ENCODE assay signal across 1 cellular context in genomic region chr1:26961826-26962225, GRCh38.
TF ChIP-seq lines count a peak whose summit lies in the region.

No MANE protein-coding gene starts in this region.

TF ChIP-seq in HepG2, 621 proteins besides CTCF, POLR2A, EP300 and RAD21 (continued from another document and continues in another):
- TF ChIP-seq ARID4A (CRISPR knock-in tag; IDR thresholded peaks at IDR 0.05; ENCODE audit: borderline replicate concordance) (peak; percentile 17; the same call in 1 of the 2 replicates), CBX2 (IDR thresholded peaks at IDR 0.05; ENCODE audit: low read depth, low read length) (no peak), CBX2 (CRISPR knock-in tag; IDR thresholded peaks at IDR 0.05; ENCODE audit: low read depth) (no peak), ZSCAN12 (CRISPR knock-in tag; IDR thresholded peaks at IDR 0.05) (no peak), RXRB (CRISPR knock-in tag; IDR thresholded peaks at IDR 0.05; ENCODE audit: borderline replicate concordance) (peak; percentile 72; the same call in 1 of the 2 replicates), ZNF33A (CRISPR knock-in tag; IDR thresholded peaks at IDR 0.05; ENCODE audit: borderline replicate concordance) (no peak), RXRA (CRISPR knock-in tag; IDR thresholded peaks at IDR 0.05) (no peak), CAMTA2 (CRISPR knock-in tag; IDR thresholded peaks at IDR 0.05; ENCODE audit: borderline replicate concordance) (no peak), NCOA5 (CRISPR knock-in tag; IDR thresholded peaks at IDR 0.05) (no peak), ZNF781 (CRISPR knock-in tag; IDR thresholded peaks at IDR 0.05; ENCODE audit: borderline replicate concordance, not compliant biosample characterization) (no peak), PHF5A (CRISPR knock-in tag; IDR thresholded peaks at IDR 0.05; ENCODE audit: low read depth, unreplicated experiment) (peak; percentile 30), POGZ (CRISPR knock-in tag; IDR thresholded peaks at IDR 0.05) (no peak), SALL2 (CRISPR knock-in tag; IDR thresholded peaks at IDR 0.05) (no peak), KAT7 (CRISPR knock-in tag; IDR thresholded peaks at IDR 0.05; ENCODE audit: borderline replicate concordance) (no peak), ZNF816 (CRISPR knock-in tag; IDR thresholded peaks at IDR 0.05; ENCODE audit: borderline replicate concordance) (peak; percentile 31; the same call in 1 of the 2 replicates), ZNF362 (CRISPR knock-in tag; IDR thresholded peaks at IDR 0.05; ENCODE audit: borderline replicate concordance) (no peak), DNMT1 (CRISPR knock-in tag; IDR thresholded peaks at IDR 0.05) (no peak), CHD4 (IDR thresholded peaks at IDR 0.05; ENCODE audit: borderline replicate concordance, low read length) (no peak), ZBTB3 (CRISPR knock-in tag; IDR thresholded peaks at IDR 0.05; ENCODE audit: borderline replicate concordance, low read depth) (no peak), ZHX1 (CRISPR knock-in tag; IDR thresholded peaks at IDR 0.05; ENCODE audit: low read depth) (no peak), GATAD1 (CRISPR knock-in tag; IDR thresholded peaks at IDR 0.05) (peak; percentile 71), FOSL2 (CRISPR knock-in tag; IDR thresholded peaks at IDR 0.05) (peak; percentile 96), ZNF556 (CRISPR knock-in tag; IDR thresholded peaks at IDR 0.05; ENCODE audit: borderline replicate concordance) (no peak), XBP1 (CRISPR knock-in tag; IDR thresholded peaks at IDR 0.05) (no peak), ZNF792 (CRISPR knock-in tag; IDR thresholded peaks at IDR 0.05) (peak; percentile 43; the same call in 1 of the 2 replicates), PITX1 (CRISPR knock-in tag; IDR thresholded peaks at IDR 0.05) (no peak), E2F2 (CRISPR knock-in tag; IDR thresholded peaks at IDR 0.05; ENCODE audit: borderline replicate concordance) (no peak), ZNF331 (CRISPR knock-in tag; IDR thresholded peaks at IDR 0.05) (peak; percentile 71; the same call in 1 of the 2 replicates), ISL2 (CRISPR knock-in tag; IDR thresholded peaks at IDR 0.05) (no peak), ZNF224 (CRISPR knock-in tag; IDR thresholded peaks at IDR 0.05) (no peak), ZKSCAN8 (CRISPR knock-in tag; IDR thresholded peaks at IDR 0.05; ENCODE audit: borderline replicate concordance) (peak; percentile 86), BRF2 (CRISPR knock-in tag; IDR thresholded peaks at IDR 0.05) (no peak), KLF16 (CRISPR knock-in tag; IDR thresholded peaks at IDR 0.05) (peak in 1 of 2 experiments; percentile 70; a peak in 1 of 4 replicates), TOPORS (CRISPR knock-in tag; IDR thresholded peaks at IDR 0.05) (no peak), SP1 (IDR thresholded peaks at IDR 0.05) (no peak), SP1 (CRISPR knock-in tag; IDR thresholded peaks at IDR 0.05) (no peak), ZNF567 (CRISPR knock-in tag; IDR thresholded peaks at IDR 0.05; ENCODE audit: borderline replicate concordance) (no peak), ZNF501 (CRISPR knock-in tag; IDR thresholded peaks at IDR 0.05) (no peak), ZNF160 (CRISPR knock-in tag; IDR thresholded peaks at IDR 0.05) (no peak), SKIL (CRISPR knock-in tag; IDR thresholded peaks at IDR 0.05; ENCODE audit: borderline replicate concordance) (peak; percentile 31; the same call in 1 of the 2 replicates), PAXIP1 (CRISPR knock-in tag; conservative IDR thresholded peaks at IDR 0.05) (peak; percentile 74), ZNF790 (CRISPR knock-in tag; IDR thresholded peaks at IDR 0.05; ENCODE audit: borderline replicate concordance) (no peak), FOXP1 (IDR thresholded peaks at IDR 0.05) (peak; percentile 82), FOXP1 (CRISPR knock-in tag; IDR thresholded peaks at IDR 0.05) (peak; percentile 98)
